ENCODE assay signal across 9 cellular contexts in genomic region chr17:41667280-41668008, GRCh38. TPM values are rescaled to one million over a fixed set of nuclear protein-coding genes. Genes with fewer than 3 reads are reported as not detected.
DNase-seq lines count a peak whose midpoint lies in the region; ATAC-seq and TF ChIP-seq lines count a peak whose summit lies in the region.
"Had no signal": no experiment of that assay in that cellular context is flagged by ENCODE, and none has a peak within 500 bp of the region (broad histone marks: within the 10 kb centered on the region; RNA-seq: fewer than 3 reads in every experiment).

No MANE protein-coding gene starts in this region.

- CTCF ChIA-PET in mammary epithelial cell (lab: Charles Lee; ENCODE audit: low non-redundant PET) = interaction anchor here (0.5 to 0.7 kb wide), 2 partner anchors 120 to 232 kb away, joined by 3 to 4 read pairs; no protein-coding TSS in a partner anchor

- no peaks in the 10 kb centered on the region for H4K20me1 ChIP-seq in mammary epithelial cell (ENCODE audit: insufficient read depth, low read length)
- H4K20me1 ChIP-seq in neural progenitor cell (ENCODE audit: low read depth) = no peaks in the 10 kb centered on the region

- no peaks in the 10 kb centered on the region for H3K9me3 Mint-ChIP-seq in neural progenitor cell

- H3F3A ChIP-seq in neural progenitor cell (ENCODE audit: low read depth) = peaks cover 17% of the 10 kb centered on the region

- in situ Hi-C loops in mammary epithelial cell (cut with MboI; ENCODE audit: low sequenced_read_pairs in 2 of 2) = loop anchor here (10.0 to 25.0 kb wide), 6 partner anchors 93 to 1055 kb away; partner anchors contain the start of gene KRT9 (in 1 of the 2)

- H3K4me3 ChIP-seq in mammary epithelial cell (replicated peaks in 1 of 3; ENCODE audit: insufficient read depth in 1 of 3, low read depth in 2 of 3, low read length in 3 of 3) = no peak overlapping the region
- peak overlapping the region; percentile 49 for H3K4me3 ChIP-seq in neural progenitor cell

- H3K4me2 ChIP-seq in mammary epithelial cell (ENCODE audit: insufficient read depth, low read depth, low read length) (no peak overlapping the region), neural progenitor cell (peak overlapping the region; percentile 81)

- intact Hi-C loops in mammary epithelial cell (cut with micrococcal nuclease) = loop anchor here (1.0 to 2.0 kb wide), 6 partner anchors 21 to 1052 kb away; partner anchors contain the start of gene EIF1

- DNase-seq in GDM1 (lab: John Stamatoyannopoulos, UW) (peak; percentile 14), Kasumi-1 (lab: John Stamatoyannopoulos, UW) (peak; percentile 58 to 59), mammary epithelial cell (no peak), neural progenitor cell (ENCODE audit: low spot score) (no peak), T-helper 9 cell (no peak), NCI-H774 (lab: John Stamatoyannopoulos, UW) (no peak), ecto neural progenitor cell (ENCODE audit: low spot score) (no peak)

- H3K36me3 ChIP-seq in mammary epithelial cell (ENCODE audit: insufficient read depth, low read length) (no peaks in the 10 kb centered on the region), neural progenitor cell (no peaks in the 10 kb centered on the region)

- no peaks in the 10 kb centered on the region for H3K36me3 Mint-ChIP-seq in neural progenitor cell

- H3K27ac Mint-ChIP-seq in neural progenitor cell = no peak overlapping the region

- H3K27me3 ChIP-seq in mammary epithelial cell (ENCODE audit: insufficient read depth, low read length) (no peaks in the 10 kb centered on the region), neural progenitor cell (peaks cover 35% of the 10 kb centered on the region)

- peak overlapping the region; percentile 82 for H3K4me3 Mint-ChIP-seq in neural progenitor cell

- peaks cover 17% of the 10 kb centered on the region for H3K27me3 Mint-ChIP-seq in neural progenitor cell (ENCODE audit: insufficient read depth, low read depth)

- ATAC-seq in HG03139 (IDR thresholded peaks at IDR 0.05; ENCODE audit: unreplicated experiment) = no peak

- peaks cover 46% of the 10 kb centered on the region for H3K4me1 ChIP-seq in mammary epithelial cell (ENCODE audit: insufficient read depth, low read length)
- peaks cover 4% of the 10 kb centered on the region for H3K4me1 ChIP-seq in neural progenitor cell

- H3K9ac ChIP-seq in mammary epithelial cell (ENCODE audit: insufficient read depth, low read length) = no peak overlapping the region
- no peak overlapping the region for H3K9ac ChIP-seq in neural progenitor cell

- H3K27ac ChIP-seq in mammary epithelial cell (ENCODE audit: insufficient read depth, low read depth, low read length) = no peak overlapping the region
- no peak overlapping the region for H3K27ac ChIP-seq in neural progenitor cell

- TF ChIP-seq CTCF in mammary epithelial cell (conservative IDR thresholded peaks at IDR 0.05 in 1 of 2, IDR thresholded peaks at IDR 0.05 in 1 of 2; ENCODE audit: extremely low read depth in 1 of 2, insufficient read depth in 1 of 2, low read depth in 1 of 2, low read length in 2 of 2) (no peak), neural progenitor cell (IDR thresholded peaks at IDR 0.05) (no peak)

- H2AFZ ChIP-seq in mammary epithelial cell (ENCODE audit: low read depth, low read length) (peak overlapping the region; percentile 81), neural progenitor cell (replicated peaks) (no peak overlapping the region)

- no TSS peak for BruUV-seq in mammary epithelial cell (replicated peaks; lab: Mats Ljungman, UMichigan)

- H3K4me1 Mint-ChIP-seq in neural progenitor cell = peaks cover 13% of the 10 kb centered on the region

- no peaks in the 10 kb centered on the region for H3K9me3 ChIP-seq in mammary epithelial cell (replicated peaks; ENCODE audit: insufficient read depth, low read length)
- no peaks in the 10 kb centered on the region for H3K9me3 ChIP-seq in neural progenitor cell (ENCODE audit: low read depth)

- 72% methylated on average over 12 of the region's 23 CpGs for WGBS in mammary epithelial cell (ENCODE audit: low coverage, missing lambda C conversion rate)

- dilution Hi-C loops in mammary epithelial cell (cut with HindIII; ENCODE audit: low sequenced_read_pairs) = no loop called here

- H3K79me2 ChIP-seq in mammary epithelial cell (ENCODE audit: insufficient read depth, low read length) (no peaks in the 10 kb centered on the region), neural progenitor cell (ENCODE audit: low read depth) (no peaks in the 10 kb centered on the region)

RNA-seq across cellular contexts. Expression of gene EIF1, which starts 21.2 kb away (rescaled TPM):
- total RNA-seq in mammary epithelial cell = 100 to 1,000 TPM in 1 of 2 donors, 10 to 100 TPM in 1; 78.9 to 981 TPM
- 108 TPM for polyA plus RNA-seq in mammary epithelial cell
- 399 TPM for polyA minus RNA-seq in mammary epithelial cell
- 60.7 and 91.4 TPM in 2 replicates for total RNA-seq in neural progenitor cell (ENCODE audit: low replicate concordance)

RNA-seq across cellular contexts. Expression of gene KRT17, which starts 43.1 kb away (rescaled TPM):
- total RNA-seq in mammary epithelial cell (over 10,000 TPM; 10,365 to 24,723 TPM), neural progenitor cell (ENCODE audit: low replicate concordance) (not detected in 2 replicates)
- 8,957 TPM for polyA plus RNA-seq in mammary epithelial cell
- polyA minus RNA-seq in mammary epithelial cell = 6,693 TPM

RNA-seq across cellular contexts. Expression of gene GAST, which starts 44.7 kb away (rescaled TPM):
- total RNA-seq in mammary epithelial cell = 1 to 10 TPM in 1 of 2 donors, under 1 TPM in 1; 0.67 to 2.0 TPM
- polyA plus RNA-seq in mammary epithelial cell = 0.94 TPM
- 7.5 TPM for polyA minus RNA-seq in mammary epithelial cell
- not detected in 2 replicates for total RNA-seq in neural progenitor cell (ENCODE audit: low replicate concordance)
- total RNA-seq: glomerular endothelial cell had no signal

RNA-seq across cellular contexts. Expression of gene KRT16, which starts 54.9 kb away (rescaled TPM):
- total RNA-seq in mammary epithelial cell (1,000 to 10,000 TPM in 1 of 2 donors, 100 to 1,000 TPM in 1; 585 to 1,021 TPM), neural progenitor cell (ENCODE audit: low replicate concordance) (not detected in 2 replicates)
- 659 TPM for polyA plus RNA-seq in mammary epithelial cell
- 694 TPM for polyA minus RNA-seq in mammary epithelial cell
- total RNA-seq: glomerular endothelial cell had no signal

Comparison
In these comparisons a context has a peak if more than half of its experiments do, and no peak if none do; other contexts are left out.
1. DNase-seq: peak in GDM1 (single experiment) and Kasumi-1 (2 of 2); none in mammary epithelial cell (single experiment), neural progenitor cell (single experiment), T-helper 9 cell (single experiment), NCI-H774 (single experiment) and ecto neural progenitor cell (single experiment).
2. RNA of gene KRT17, which starts 43.1 kb away (total RNA-seq): 10,365 to 24,723 TPM in mammary epithelial cell; not detected in neural progenitor cell; every median in the first group is over 1,000 times any median in the second.